1 cellular context compared by ENCODE assay signal in genomic region chr11:68121067-68121899, GRCh38.
TF ChIP-seq lines count a peak whose summit lies in the region.

TSS of gene CHKA (minus strand) at chr11:68121388. CDS start at chr11:68121177, 211 bp downstream.

TF ChIP-seq in HepG2, 621 proteins besides CTCF, POLR2A, EP300 and RAD21 (continued from another document and continues in another):
- TF ChIP-seq ZNF543 (CRISPR knock-in tag; IDR thresholded peaks at IDR 0.05) (no peak), MEIS1 (CRISPR knock-in tag; IDR thresholded peaks at IDR 0.05; ENCODE audit: borderline replicate concordance) (no peak; the same call in 1 of the 2 replicates), LRRFIP1 (CRISPR knock-in tag; conservative IDR thresholded peaks at IDR 0.05) (no peak), CBX2 (IDR thresholded peaks at IDR 0.05; ENCODE audit: low read depth, low read length) (no peak), CBX2 (CRISPR knock-in tag; IDR thresholded peaks at IDR 0.05; ENCODE audit: low read depth) (no peak), ZNF616 (CRISPR knock-in tag; IDR thresholded peaks at IDR 0.05; ENCODE audit: low read depth) (peak; percentile 77), ATF4 (CRISPR knock-in tag; IDR thresholded peaks at IDR 0.05) (no peak), MTF2 (CRISPR knock-in tag; IDR thresholded peaks at IDR 0.05; ENCODE audit: borderline replicate concordance) (no peak), CREBL2 (CRISPR knock-in tag; IDR thresholded peaks at IDR 0.05; ENCODE audit: borderline replicate concordance) (no peak; the same call in 1 of the 2 replicates), ZSCAN12 (CRISPR knock-in tag; IDR thresholded peaks at IDR 0.05) (no peak; the same call in 1 of the 2 replicates), ZBTB34 (CRISPR knock-in tag; IDR thresholded peaks at IDR 0.05) (no peak), ZBTB4 (CRISPR knock-in tag; IDR thresholded peaks at IDR 0.05; ENCODE audit: borderline replicate concordance) (no peak), TP53 (CRISPR knock-in tag; conservative IDR thresholded peaks at IDR 0.05) (no peak), SMYD3 (CRISPR knock-in tag; IDR thresholded peaks at IDR 0.05) (0 out of 2 replicates have a peak, but pooled peaks have one; percentile 20), HDAC2 (CRISPR knock-in tag; IDR thresholded peaks at IDR 0.05) (peak; percentile 15), GTF3A (CRISPR knock-in tag; conservative IDR thresholded peaks at IDR 0.05) (no peak), THYN1 (CRISPR knock-in tag; IDR thresholded peaks at IDR 0.05; ENCODE audit: borderline replicate concordance, low read depth) (no peak), THAP11 (CRISPR knock-in tag; IDR thresholded peaks at IDR 0.05) (peak; percentile 59; the same call in 1 of the 2 replicates), CBX5 (CRISPR knock-in tag; IDR thresholded peaks at IDR 0.05; ENCODE audit: borderline replicate concordance) (no peak), HNRNPUL1 (IDR thresholded peaks at IDR 0.05; ENCODE audit: low read depth, low read length) (no peak), MAFF (IDR thresholded peaks at IDR 0.05; ENCODE audit: low read depth, low read length) (no peak), PHF21A (CRISPR knock-in tag; IDR thresholded peaks at IDR 0.05) (peak; percentile 59; the same call in 1 of the 2 replicates), ZNF550 (CRISPR knock-in tag; IDR thresholded peaks at IDR 0.05; ENCODE audit: borderline replicate concordance) (no peak), BCL6 (CRISPR knock-in tag; IDR thresholded peaks at IDR 0.05) (no peak; the same call in none of the 2 replicates), MIER2 (CRISPR knock-in tag; IDR thresholded peaks at IDR 0.05) (no peak), ZBTB38 (CRISPR knock-in tag; IDR thresholded peaks at IDR 0.05) (no peak; the same call in 1 of the 2 replicates), ZSCAN29 (CRISPR knock-in tag; conservative IDR thresholded peaks at IDR 0.05) (no peak), ZNF766 (CRISPR knock-in tag; IDR thresholded peaks at IDR 0.05; ENCODE audit: borderline replicate concordance) (no peak; the same call in none of the 2 replicates), FOSL2 (CRISPR knock-in tag; IDR thresholded peaks at IDR 0.05) (0 out of 2 replicates have a peak, but pooled peaks have one; percentile 7), IKZF4 (CRISPR knock-in tag; IDR thresholded peaks at IDR 0.05; ENCODE audit: borderline replicate concordance, low read depth, not compliant biosample characterization) (peak; percentile 91), DMAP1 (CRISPR knock-in tag; IDR thresholded peaks at IDR 0.05) (no peak), YEATS2 (CRISPR knock-in tag; IDR thresholded peaks at IDR 0.05; ENCODE audit: borderline replicate concordance) (0 out of 2 replicates have a peak, but pooled peaks have one; percentile 18), RBM22 (optimal IDR thresholded peaks at IDR 0.05; ENCODE audit: low read length) (no peak), ZSCAN22 (CRISPR knock-in tag; IDR thresholded peaks at IDR 0.05) (no peak), ARHGAP35 (CRISPR knock-in tag; IDR thresholded peaks at IDR 0.05; ENCODE audit: borderline replicate concordance) (no peak), FOXC1 (CRISPR knock-in tag; IDR thresholded peaks at IDR 0.05; ENCODE audit: borderline replicate concordance) (no peak), ZBTB37 (CRISPR knock-in tag; IDR thresholded peaks at IDR 0.05) (no peak), NBN (conservative IDR thresholded peaks at IDR 0.05) (no peak)
- TF ChIP-seq, protein P1, sequence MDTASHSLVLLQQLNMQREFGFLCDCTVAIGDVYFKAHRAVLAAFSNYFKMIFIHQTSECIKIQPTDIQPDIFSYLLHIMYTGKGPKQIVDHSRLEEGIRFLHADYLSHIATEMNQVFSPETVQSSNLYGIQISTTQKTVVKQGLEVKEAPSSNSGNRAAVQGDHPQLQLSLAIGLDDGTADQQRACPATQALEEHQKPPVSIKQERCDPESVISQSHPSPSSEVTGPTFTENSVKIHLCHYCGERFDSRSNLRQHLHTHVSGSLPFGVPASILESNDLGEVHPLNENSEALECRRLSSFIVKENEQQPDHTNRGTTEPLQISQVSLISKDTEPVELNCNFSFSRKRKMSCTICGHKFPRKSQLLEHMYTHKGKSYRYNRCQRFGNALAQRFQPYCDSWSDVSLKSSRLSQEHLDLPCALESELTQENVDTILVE (CRISPR knock-in tag; IDR thresholded peaks at IDR 0.05): peak; percentile 45
- TF ChIP-seq, protein P2, sequence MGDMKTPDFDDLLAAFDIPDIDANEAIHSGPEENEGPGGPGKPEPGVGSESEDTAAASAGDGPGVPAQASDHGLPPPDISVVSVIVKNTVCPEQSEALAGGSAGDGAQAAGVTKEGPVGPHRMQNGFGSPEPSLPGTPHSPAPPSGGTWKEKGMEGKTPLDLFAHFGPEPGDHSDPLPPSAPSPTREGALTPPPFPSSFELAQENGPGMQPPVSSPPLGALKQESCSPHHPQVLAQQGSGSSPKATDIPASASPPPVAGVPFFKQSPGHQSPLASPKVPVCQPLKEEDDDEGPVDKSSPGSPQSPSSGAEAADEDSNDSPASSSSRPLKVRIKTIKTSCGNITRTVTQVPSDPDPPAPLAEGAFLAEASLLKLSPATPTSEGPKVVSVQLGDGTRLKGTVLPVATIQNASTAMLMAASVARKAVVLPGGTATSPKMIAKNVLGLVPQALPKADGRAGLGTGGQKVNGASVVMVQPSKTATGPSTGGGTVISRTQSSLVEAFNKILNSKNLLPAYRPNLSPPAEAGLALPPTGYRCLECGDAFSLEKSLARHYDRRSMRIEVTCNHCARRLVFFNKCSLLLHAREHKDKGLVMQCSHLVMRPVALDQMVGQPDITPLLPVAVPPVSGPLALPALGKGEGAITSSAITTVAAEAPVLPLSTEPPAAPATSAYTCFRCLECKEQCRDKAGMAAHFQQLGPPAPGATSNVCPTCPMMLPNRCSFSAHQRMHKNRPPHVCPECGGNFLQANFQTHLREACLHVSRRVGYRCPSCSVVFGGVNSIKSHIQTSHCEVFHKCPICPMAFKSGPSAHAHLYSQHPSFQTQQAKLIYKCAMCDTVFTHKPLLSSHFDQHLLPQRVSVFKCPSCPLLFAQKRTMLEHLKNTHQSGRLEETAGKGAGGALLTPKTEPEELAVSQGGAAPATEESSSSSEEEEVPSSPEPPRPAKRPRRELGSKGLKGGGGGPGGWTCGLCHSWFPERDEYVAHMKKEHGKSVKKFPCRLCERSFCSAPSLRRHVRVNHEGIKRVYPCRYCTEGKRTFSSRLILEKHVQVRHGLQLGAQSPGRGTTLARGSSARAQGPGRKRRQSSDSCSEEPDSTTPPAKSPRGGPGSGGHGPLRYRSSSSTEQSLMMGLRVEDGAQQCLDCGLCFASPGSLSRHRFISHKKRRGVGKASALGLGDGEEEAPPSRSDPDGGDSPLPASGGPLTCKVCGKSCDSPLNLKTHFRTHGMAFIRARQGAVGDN (CRISPR knock-in tag; IDR thresholded peaks at IDR 0.05): no peak
- TF ChIP-seq, protein P3, sequence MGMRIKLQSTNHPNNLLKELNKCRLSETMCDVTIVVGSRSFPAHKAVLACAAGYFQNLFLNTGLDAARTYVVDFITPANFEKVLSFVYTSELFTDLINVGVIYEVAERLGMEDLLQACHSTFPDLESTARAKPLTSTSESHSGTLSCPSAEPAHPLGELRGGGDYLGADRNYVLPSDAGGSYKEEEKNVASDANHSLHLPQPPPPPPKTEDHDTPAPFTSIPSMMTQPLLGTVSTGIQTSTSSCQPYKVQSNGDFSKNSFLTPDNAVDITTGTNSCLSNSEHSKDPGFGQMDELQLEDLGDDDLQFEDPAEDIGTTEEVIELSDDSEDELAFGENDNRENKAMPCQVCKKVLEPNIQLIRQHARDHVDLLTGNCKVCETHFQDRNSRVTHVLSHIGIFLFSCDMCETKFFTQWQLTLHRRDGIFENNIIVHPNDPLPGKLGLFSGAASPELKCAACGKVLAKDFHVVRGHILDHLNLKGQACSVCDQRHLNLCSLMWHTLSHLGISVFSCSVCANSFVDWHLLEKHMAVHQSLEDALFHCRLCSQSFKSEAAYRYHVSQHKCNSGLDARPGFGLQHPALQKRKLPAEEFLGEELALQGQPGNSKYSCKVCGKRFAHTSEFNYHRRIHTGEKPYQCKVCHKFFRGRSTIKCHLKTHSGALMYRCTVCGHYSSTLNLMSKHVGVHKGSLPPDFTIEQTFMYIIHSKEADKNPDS (CRISPR knock-in tag; IDR thresholded peaks at IDR 0.05): 0 out of 2 replicates have a peak, but pooled peaks have one; percentile 5
